Comparison of ENCODE assay signal across 8 cellular contexts in genomic region chr3:58333206-58334012, GRCh38. TPM values are rescaled to one million over a fixed set of nuclear protein-coding genes. Genes with fewer than 3 reads are reported as not detected.
A peak's percentile ranks its signal among the peaks of the same experiment; 100 is the strongest.
DNase-seq lines count a peak whose midpoint lies in the region; ATAC-seq lines count a peak whose summit lies in the region.

No MANE protein-coding gene starts in this region.

- peak overlapping the region; percentile 17 for H3K56ac ChIP-seq in mesendoderm (ENCODE audit: low read length)

- CTCF ChIA-PET in activated CD4-positive, alpha-beta T cell treated with anti-CD3 and anti-CD28 coated beads, Interleukin-2, amount 10 ng/mL, durations not matched to agents 7 days and 5 days (lab: Charles Lee) = interaction anchor here (0.6 to 5.6 kb wide), 11 partner anchors 9 to 1875 kb away, joined by 3 to 24 read pairs (median 3); partner anchors contain the start of genes HTD2, KCTD6 and RPP14

- no CpG with 5 or more reads among the region's 37 CpGs for WGBS in mesendoderm (ENCODE audit: extremely low coverage, insufficient coverage, low lambda C conversion rate)

- no peak overlapping the region for H4K5ac ChIP-seq in mesendoderm (ENCODE audit: low read length)

- H3K4me1 ChIP-seq in endocrine pancreas (ENCODE audit: control insufficient read depth, insufficient read depth, low read length) (peaks cover 4% of the 10 kb centered on the region), mesendoderm (ENCODE audit: control insufficient read depth, low read depth, low read length) (no peaks in the 10 kb centered on the region)

- H3K4me2 ChIP-seq in mesendoderm (ENCODE audit: low read length) = peak overlapping the region; percentile 29

- H3K27ac ChIP-seq in mesendoderm (ENCODE audit: low read depth, low read length) (no peak overlapping the region), substantia nigra (ENCODE audit: low read depth, low read length, poor library complexity, severe bottlenecking) (peak overlapping the region; percentile 99)

- H3K23ac ChIP-seq in mesendoderm (ENCODE audit: low read length) = no peak overlapping the region

- H3K79me1 ChIP-seq in mesendoderm (ENCODE audit: low read length) = no peaks in the 10 kb centered on the region

- H2BK120ac ChIP-seq in mesendoderm (ENCODE audit: low read depth, low read length) = no peak overlapping the region

- no peaks in the 10 kb centered on the region for H3K36me3 ChIP-seq in endocrine pancreas (ENCODE audit: control insufficient read depth, insufficient read depth, low read length)
- no peaks in the 10 kb centered on the region for H3K36me3 ChIP-seq in mesendoderm (ENCODE audit: control insufficient read depth, insufficient read depth, low read length)

- H3K4ac ChIP-seq in mesendoderm (ENCODE audit: low read depth, low read length) = no peak overlapping the region

- H2BK5ac ChIP-seq in mesendoderm (ENCODE audit: low read length) = no peak overlapping the region

- peak overlapping the region; percentile 69 for H3K9ac ChIP-seq in endocrine pancreas (ENCODE audit: control insufficient read depth, insufficient read depth, low read length)
- peak overlapping the region; percentile 72 for H3K9ac ChIP-seq in mesendoderm (ENCODE audit: low read length)

- POLR2A ChIA-PET in activated CD4-positive, alpha-beta T cell treated with anti-CD3 and anti-CD28 coated beads, Interleukin-2, amount 10 ng/mL, durations not matched to agents 7 days and 5 days (lab: Charles Lee) = interaction anchor here (0.8 kb wide), 1 partner anchor 81 kb away, joined by 5 read pairs; no protein-coding TSS in a partner anchor

- ATAC-seq in GM21619 (IDR thresholded peaks at IDR 0.05; ENCODE audit: unreplicated experiment) = peak; percentile 34

- no peaks in the 10 kb centered on the region for H3K9me3 ChIP-seq in endocrine pancreas (ENCODE audit: control insufficient read depth, low read length)

- no peaks in the 10 kb centered on the region for H3K79me2 ChIP-seq in mesendoderm (ENCODE audit: control insufficient read depth, insufficient read depth, low read length)

- H2AK5ac ChIP-seq in mesendoderm (ENCODE audit: low read length) = no peak overlapping the region

- peaks cover 46% of the 10 kb centered on the region for H3K4me1 Mint-ChIP-seq in activated CD4-positive, alpha-beta T cell treated with anti-CD3 and anti-CD28 coated beads, Interleukin-2, amount 10 ng/mL, durations not matched to agents 7 days and 5 days

- peak overlapping the region; percentile 97 for H3K27ac Mint-ChIP-seq in activated CD4-positive, alpha-beta T cell treated with anti-CD3 and anti-CD28 coated beads, Interleukin-2, amount 10 ng/mL, durations not matched to agents 7 days and 5 days

- H3K4me3 Mint-ChIP-seq in activated CD4-positive, alpha-beta T cell treated with anti-CD3 and anti-CD28 coated beads, Interleukin-2, amount 10 ng/mL, durations not matched to agents 7 days and 5 days = peak overlapping the region; percentile 100

- peak overlapping the region; percentile 43 for H3K18ac ChIP-seq in mesendoderm (ENCODE audit: low read length)

- in situ Hi-C loops in KBM-7 (cut with MboI; ENCODE audit: low pct_unique_long_range_greater_than_20kb, low sequenced_read_pairs) = no loop called here

- H3K4me3 ChIP-seq in endocrine pancreas (ENCODE audit: control insufficient read depth, insufficient read depth, low read length) = peak overlapping the region; percentile 88
- H3K4me3 ChIP-seq in mesendoderm (ENCODE audit: low read length) = peak overlapping the region; percentile 59

- H2BK15ac ChIP-seq in mesendoderm (replicated peaks; ENCODE audit: low read depth) = no peak overlapping the region

- H3K9me3 Mint-ChIP-seq in activated CD4-positive, alpha-beta T cell treated with anti-CD3 and anti-CD28 coated beads, Interleukin-2, amount 10 ng/mL, durations not matched to agents 7 days and 5 days = no peaks in the 10 kb centered on the region

- no peak overlapping the region for H4K8ac ChIP-seq in mesendoderm (ENCODE audit: low read depth, low read length)

- H3K27me3 ChIP-seq in endocrine pancreas (ENCODE audit: control insufficient read depth, insufficient read depth, low read length) (no peaks in the 10 kb centered on the region), mesendoderm (ENCODE audit: insufficient read depth, low read length, poor library complexity) (no peaks in the 10 kb centered on the region)

- DNase-seq in ELR (ENCODE audit: low read depth) = peak; percentile 35
- peak; percentile 46 for DNase-seq in KBM-7
- DNase-seq in activated CD4-positive, alpha-beta T cell treated with anti-CD3 and anti-CD28 coated beads, Interleukin-2, amount 10 ng/mL, durations not matched to agents 7 days and 5 days = peak; percentile 35
- peak; percentile 43 for DNase-seq in mesendoderm
- peak in 31 of 49 donors; percentile 12 to 72 (median 29) for DNase-seq in substantia nigra (lab: John Stamatoyannopoulos, UW)
- DNase-seq in SHP77 treated with DMSO at 0.1 percent for 48 hours (lab: John Stamatoyannopoulos, UW) = no peak

- no peaks in the 10 kb centered on the region for H3K27me3 Mint-ChIP-seq in activated CD4-positive, alpha-beta T cell treated with anti-CD3 and anti-CD28 coated beads, Interleukin-2, amount 10 ng/mL, durations not matched to agents 7 days and 5 days

- peaks cover 10% of the 10 kb centered on the region for H3K36me3 Mint-ChIP-seq in activated CD4-positive, alpha-beta T cell treated with anti-CD3 and anti-CD28 coated beads, Interleukin-2, amount 10 ng/mL, durations not matched to agents 7 days and 5 days (ENCODE audit: low read depth)

RNA-seq across cellular contexts. Expression of gene PXK, which starts 0.7 kb away (rescaled TPM):
- total RNA-seq in activated CD4-positive, alpha-beta T cell treated with anti-CD3 and anti-CD28 coated beads, Interleukin-2, amount 10 ng/mL, durations not matched to agents 7 days and 5 days = 10 to 100 TPM; 30.3 to 40.2 TPM
- 5.3 TPM for polyA plus RNA-seq in mesendoderm (2013, experiment 1 of 2)
- polyA plus RNA-seq in mesendoderm (2013, experiment 2 of 2) = 5.1 TPM

RNA-seq across cellular contexts. Expression of gene HTD2, which starts 27.1 kb away (rescaled TPM):
- total RNA-seq in activated CD4-positive, alpha-beta T cell treated with anti-CD3 and anti-CD28 coated beads, Interleukin-2, amount 10 ng/mL, durations not matched to agents 7 days and 5 days = 1 to 10 TPM; 6.2 to 7.0 TPM
- polyA plus RNA-seq in mesendoderm (2013, experiment 1 of 2) = 6.4 TPM
- 4.3 TPM for polyA plus RNA-seq in mesendoderm (2013, experiment 2 of 2)

RNA-seq across cellular contexts. Expression of gene RPP14, which starts 27.4 kb away (rescaled TPM):
- 10 to 100 TPM; 12.7 to 15.4 TPM for total RNA-seq in activated CD4-positive, alpha-beta T cell treated with anti-CD3 and anti-CD28 coated beads, Interleukin-2, amount 10 ng/mL, durations not matched to agents 7 days and 5 days
- polyA plus RNA-seq in mesendoderm (2013, experiment 1 of 2) = 19.3 TPM
- 19.4 TPM for polyA plus RNA-seq in mesendoderm (2013, experiment 2 of 2)
